1 cellular context compared by ENCODE assay signal in genomic region chr2:218277921-218278320, GRCh38.
TF ChIP-seq lines count a peak whose summit lies in the region.

No MANE protein-coding gene starts in this region.

TF ChIP-seq in SK-N-SH, 30 proteins besides CTCF, POLR2A, EP300 and RAD21:
- no peak for TF ChIP-seq REST (IDR thresholded peaks at IDR 0.05; ENCODE audit: low read depth, low read length)
- TF ChIP-seq, protein P1, sequence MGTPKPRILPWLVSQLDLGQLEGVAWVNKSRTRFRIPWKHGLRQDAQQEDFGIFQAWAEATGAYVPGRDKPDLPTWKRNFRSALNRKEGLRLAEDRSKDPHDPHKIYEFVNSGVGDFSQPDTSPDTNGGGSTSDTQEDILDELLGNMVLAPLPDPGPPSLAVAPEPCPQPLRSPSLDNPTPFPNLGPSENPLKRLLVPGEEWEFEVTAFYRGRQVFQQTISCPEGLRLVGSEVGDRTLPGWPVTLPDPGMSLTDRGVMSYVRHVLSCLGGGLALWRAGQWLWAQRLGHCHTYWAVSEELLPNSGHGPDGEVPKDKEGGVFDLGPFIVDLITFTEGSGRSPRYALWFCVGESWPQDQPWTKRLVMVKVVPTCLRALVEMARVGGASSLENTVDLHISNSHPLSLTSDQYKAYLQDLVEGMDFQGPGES (IDR thresholded peaks at IDR 0.05; ENCODE audit: low read depth, low read length): no peak
- TF ChIP-seq RXRA (IDR thresholded peaks at IDR 0.05; ENCODE audit: borderline replicate concordance, low read depth): no peak
- TF ChIP-seq MEF2A (IDR thresholded peaks at IDR 0.05; ENCODE audit: borderline replicate concordance, low read depth): no peak
- TF ChIP-seq PBX3 (IDR thresholded peaks at IDR 0.05): no peak
- no peak for TF ChIP-seq ZBTB33 (IDR thresholded peaks at IDR 0.05; ENCODE audit: borderline replicate concordance, low read depth)
- TF ChIP-seq ELF1 (IDR thresholded peaks at IDR 0.05): no peak
- no peak for TF ChIP-seq RFX5 (IDR thresholded peaks at IDR 0.05; ENCODE audit: low read length)
- no peak for TF ChIP-seq USF1 (IDR thresholded peaks at IDR 0.05; ENCODE audit: borderline replicate concordance, low read depth)
- TF ChIP-seq FOSL2 (IDR thresholded peaks at IDR 0.05; ENCODE audit: borderline replicate concordance, low read depth): no peak
- no peak for TF ChIP-seq JUND (IDR thresholded peaks at IDR 0.05)
- TF ChIP-seq YY1 (IDR thresholded peaks at IDR 0.05; ENCODE audit: low read depth): no peak
- TF ChIP-seq FOXJ3 (CRISPR knock-in tag; IDR thresholded peaks at IDR 0.05): no peak
- TF ChIP-seq USF2 (IDR thresholded peaks at IDR 0.05; ENCODE audit: borderline replicate concordance, low read depth, low read length): no peak
- no peak for TF ChIP-seq MXI1 (IDR thresholded peaks at IDR 0.05; ENCODE audit: low read depth, low read length)
- TF ChIP-seq EZH2phosphoT487 (IDR thresholded peaks at IDR 0.05; ENCODE audit: borderline replicate concordance, low read depth): no peak
- no peak for TF ChIP-seq TCF12 (IDR thresholded peaks at IDR 0.05)
